In genomic region chr3:38164136-38164965, GRCh38 we compare ENCODE assay signal across 8 cellular contexts. TPM values are rescaled to one million over a fixed set of nuclear protein-coding genes. Genes with fewer than 3 reads are reported as not detected.
DNase-seq lines count a peak whose midpoint lies in the region; ATAC-seq and TF ChIP-seq lines count a peak whose summit lies in the region.

No MANE protein-coding gene starts in this region.

- H3K4me3 ChIP-seq in Loucy (ENCODE audit: low read length, poor library complexity, severe bottlenecking): peak overlapping the region; percentile 87
- peak overlapping the region; percentile 96 for H3K4me3 ChIP-seq in neural progenitor cell

- H3K4me3 Mint-ChIP-seq in effector memory CD8-positive, alpha-beta T cell: peak overlapping the region; percentile 87 to 96
- peak overlapping the region; percentile 99 for H3K4me3 Mint-ChIP-seq in neural progenitor cell

- H3K36me3 ChIP-seq in Loucy (ENCODE audit: insufficient read depth, low read length): no peaks in the 10 kb centered on the region
- H3K36me3 ChIP-seq in neural progenitor cell: no peaks in the 10 kb centered on the region

- no peaks in the 10 kb centered on the region for H3K9me3 Mint-ChIP-seq in effector memory CD8-positive, alpha-beta T cell
- H3K9me3 Mint-ChIP-seq in neural progenitor cell: no peaks in the 10 kb centered on the region

- no peaks in the 10 kb centered on the region for H3K9me3 ChIP-seq in Loucy (ENCODE audit: insufficient read depth, low read depth, low read length)
- H3K9me3 ChIP-seq in neural progenitor cell (ENCODE audit: low read depth): no peaks in the 10 kb centered on the region

- H2AFZ ChIP-seq in Loucy (ENCODE audit: low read length) (peak overlapping the region; percentile 85), neural progenitor cell (replicated peaks) (peak overlapping the region; percentile 96)

- peaks cover 29 to 42% of the 10 kb centered on the region in 2 donors for H3K4me1 Mint-ChIP-seq in effector memory CD8-positive, alpha-beta T cell (ENCODE audit: low read depth in 2 of 2)
- H3K4me1 Mint-ChIP-seq in neural progenitor cell: peaks cover 22% of the 10 kb centered on the region

- H3K9ac ChIP-seq in Loucy (ENCODE audit: low read depth, low read length, poor library complexity, severe bottlenecking) (peak overlapping the region; percentile 92), neural progenitor cell (no peak overlapping the region)

- peak; percentile 22 for ATAC-seq in GM19395 (IDR thresholded peaks at IDR 0.05; ENCODE audit: unreplicated experiment)
- peak; percentile 14 for ATAC-seq in effector memory CD8-positive, alpha-beta T cell (replicated peaks)
- ATAC-seq in HG03139 (IDR thresholded peaks at IDR 0.05; ENCODE audit: unreplicated experiment): no peak

- H3K4me2 ChIP-seq in Loucy (ENCODE audit: low read depth, low read length, poor library complexity, severe bottlenecking) (peak overlapping the region; percentile 86), neural progenitor cell (peak overlapping the region; percentile 79)

- peaks cover 23% of the 10 kb centered on the region for H3K36me3 Mint-ChIP-seq in effector memory CD8-positive, alpha-beta T cell (ENCODE audit: insufficient read depth)
- H3K36me3 Mint-ChIP-seq in neural progenitor cell: peaks cover 15% of the 10 kb centered on the region

- TF ChIP-seq CTCF in Loucy (conservative IDR thresholded peaks at IDR 0.05; ENCODE audit: low read length) (peak; percentile 15; the same call in 1 of the 2 replicates), neural progenitor cell (IDR thresholded peaks at IDR 0.05) (no peak)

- H4K20me1 ChIP-seq in Loucy (ENCODE audit: insufficient read depth, low read length, poor library complexity, severe bottlenecking) (peaks cover 30% of the 10 kb centered on the region), neural progenitor cell (ENCODE audit: low read depth) (peaks cover 29% of the 10 kb centered on the region)

- H3K9me2 ChIP-seq in Loucy (replicated peaks; ENCODE audit: low read depth, low read length): no peaks in the 10 kb centered on the region

- H3K27me3 ChIP-seq in Loucy (ENCODE audit: insufficient read depth, low read length, poor library complexity, severe bottlenecking) (no peaks in the 10 kb centered on the region), neural progenitor cell (no peaks in the 10 kb centered on the region)

- H3F3A ChIP-seq in Loucy (ENCODE audit: low read depth) (peaks cover 2% of the 10 kb centered on the region; the same call in 1 of the 2 replicates), neural progenitor cell (ENCODE audit: low read depth) (peaks cover 49% of the 10 kb centered on the region)

- no peaks in the 10 kb centered on the region for H3K27me3 Mint-ChIP-seq in effector memory CD8-positive, alpha-beta T cell
- peaks cover 14% of the 10 kb centered on the region for H3K27me3 Mint-ChIP-seq in neural progenitor cell (ENCODE audit: insufficient read depth, low read depth)

- no peak for DNase-seq in effector memory CD8-positive, alpha-beta T cell
- no peak for DNase-seq in neural progenitor cell (ENCODE audit: low spot score)
- DNase-seq in AG08395 (ENCODE audit: low spot score): no peak
- no peak for DNase-seq in activated CD4-positive, alpha-beta T cell treated with anti-CD3 and anti-CD28 coated beads for 1 hour
- DNase-seq in AG20443 (ENCODE audit: low spot score): no peak

- H3K79me2 ChIP-seq in Loucy (ENCODE audit: insufficient read depth, low read length) (peaks cover 51% of the 10 kb centered on the region), neural progenitor cell (ENCODE audit: low read depth) (peaks cover 37% of the 10 kb centered on the region)

- peak overlapping the region; percentile 99 to 100 for H3K27ac Mint-ChIP-seq in effector memory CD8-positive, alpha-beta T cell
- H3K27ac Mint-ChIP-seq in neural progenitor cell: peak overlapping the region; percentile 99

- peaks cover 41% of the 10 kb centered on the region for H3K4me1 ChIP-seq in Loucy (ENCODE audit: insufficient read depth, low read length, poor library complexity, severe bottlenecking)
- H3K4me1 ChIP-seq in neural progenitor cell: peaks cover 3% of the 10 kb centered on the region

- no peak overlapping the region for H3K27ac ChIP-seq in neural progenitor cell

RNA-seq across cellular contexts. Expression of gene OXSR1, which starts 1.0 kb away (rescaled TPM):
- 60.2 and 65.8 TPM in 2 replicates for total RNA-seq in neural progenitor cell (ENCODE audit: low replicate concordance)

RNA-seq across cellular contexts. Expression of gene MYD88, which starts 25.9 kb away (rescaled TPM):
- 3.1 and 5.5 TPM in 2 replicates for total RNA-seq in neural progenitor cell (ENCODE audit: low replicate concordance)

RNA-seq across cellular contexts. Expression of gene ACAA1, which starts 27.4 kb away (rescaled TPM):
- 3.3 and 13.3 TPM in 2 replicates for total RNA-seq in neural progenitor cell (ENCODE audit: low replicate concordance)
